In genomic region chr14:88196925-88197324, GRCh38 we compare ENCODE assay signal across 1 cellular context.
TF ChIP-seq lines count a peak whose summit lies in the region.

No MANE protein-coding gene starts in this region.

TF ChIP-seq in GM12878, 131 proteins besides CTCF, POLR2A, EP300 and RAD21 (continued from another document):
- TF ChIP-seq ZNF592 (IDR thresholded peaks at IDR 0.05) = no peak
- TF ChIP-seq RB1 (IDR thresholded peaks at IDR 0.05; ENCODE audit: borderline replicate concordance) = no peak
